ENCODE assay signal across 9 cellular contexts in the genomic region with DNA sequence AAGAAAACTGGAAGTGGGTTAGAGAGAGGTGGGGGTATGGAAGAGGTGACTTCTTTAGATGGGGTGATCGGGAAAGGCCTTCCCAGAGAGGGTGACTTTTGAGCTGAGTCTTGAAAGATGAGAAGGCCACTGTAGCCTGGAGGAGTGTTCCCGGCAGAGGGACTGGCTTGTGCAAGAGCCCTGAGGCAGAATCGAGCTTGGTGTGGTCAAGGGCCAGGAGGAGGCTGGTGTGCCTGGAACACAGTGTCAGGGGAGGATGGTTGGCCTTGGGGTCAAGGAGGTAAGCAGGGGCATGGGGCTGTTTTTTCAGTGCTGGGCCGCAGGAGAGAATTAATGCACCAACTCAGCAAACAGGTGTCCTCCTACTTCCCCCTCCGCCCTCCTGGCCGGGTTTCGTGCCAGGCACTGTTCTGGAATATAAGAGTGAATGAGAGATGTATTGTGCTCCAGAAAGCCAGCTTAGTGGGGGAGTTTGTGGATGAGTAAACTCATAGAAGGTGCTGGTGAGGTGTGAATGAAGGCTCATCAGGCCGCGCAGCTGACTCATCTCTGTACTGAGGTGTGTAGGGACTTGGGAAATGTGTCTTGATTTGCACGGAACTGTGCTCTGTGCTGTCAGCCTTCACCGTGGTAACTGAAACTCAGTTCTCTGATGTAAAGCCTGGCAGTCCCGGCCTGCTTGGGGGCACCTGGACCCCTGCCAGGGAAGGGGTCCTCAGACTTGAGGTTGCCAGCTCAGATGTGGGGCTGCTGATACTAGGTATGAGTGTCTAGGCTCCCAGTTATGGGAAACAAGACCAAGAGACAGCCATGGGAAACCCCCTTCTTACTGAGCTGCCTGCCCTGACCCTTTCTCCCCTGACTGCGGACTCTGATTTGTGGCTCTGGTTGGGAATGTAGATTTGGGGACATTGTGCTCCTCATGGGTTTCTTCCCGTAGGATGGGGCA. TPM values are rescaled to one million over a fixed set of nuclear protein-coding genes. Genes with fewer than 3 reads are reported as not detected.
A peak's percentile ranks its signal among the peaks of the same experiment; 100 is the strongest.
DNase-seq lines count a peak whose midpoint lies in the region; ATAC-seq and TF ChIP-seq lines count a peak whose summit lies in the region.
"Had no signal": no experiment of that assay in that cellular context is flagged by ENCODE, and none has a peak within 500 bp of the region (broad histone marks: within the 10 kb centered on the region; RNA-seq: fewer than 3 reads in every experiment).

No MANE protein-coding gene starts in this region.

- no peaks in the 10 kb centered on the region for H3K27me3 Mint-ChIP-seq in activated T-cell treated with anti-CD3 and anti-CD28 coated beads, Interleukin-2, amount 50 U/mL, for 4 hours (ENCODE audit: low read depth)
- H3K27me3 Mint-ChIP-seq: dendritic cell treated with granulocyte-macrophage colony-stimulating factor and Interleukin-4, amounts not matched to agents 40 ng/mL and 50 ng/mL, for 4 days had no signal

- no peak overlapping the region for H3K18ac ChIP-seq in mesendoderm (ENCODE audit: low read length)

- no peak overlapping the region for H3K9ac ChIP-seq in mesendoderm (ENCODE audit: low read length)

- peak overlapping the region; percentile 28 for H2BK5ac ChIP-seq in mesendoderm (ENCODE audit: low read length)

- intact Hi-C loops in right lobe of liver (cut with DNase I), result no loop called here

- H3K23ac ChIP-seq in mesendoderm (ENCODE audit: low read length), result peak overlapping the region; percentile 20

- H3K56ac ChIP-seq in mesendoderm (ENCODE audit: low read length), result peak overlapping the region; percentile 20

- H3K4me3 Mint-ChIP-seq in activated T-cell treated with anti-CD3 and anti-CD28 coated beads, Interleukin-2, amount 50 U/mL, for 4 hours, result peak overlapping the region; percentile 68
- H3K4me3 Mint-ChIP-seq: dendritic cell treated with granulocyte-macrophage colony-stimulating factor and Interleukin-4, amounts not matched to agents 40 ng/mL and 50 ng/mL, for 4 days had no signal

- no peak overlapping the region for H4K5ac ChIP-seq in mesendoderm (ENCODE audit: low read length)

- ATAC-seq in HG03571 (IDR thresholded peaks at IDR 0.05; ENCODE audit: unreplicated experiment) (peak; percentile 57), right lobe of liver (no peak)
- peak; percentile 68 to 77 for ATAC-seq in activated T-cell treated with anti-CD3 and anti-CD28 coated beads, Interleukin-2, amount 50 U/mL, for 4 hours

- H3K4me3 ChIP-seq in mesendoderm (ENCODE audit: low read length) (no peak overlapping the region), right lobe of liver (no peak overlapping the region)

- no peak overlapping the region for H2BK15ac ChIP-seq in mesendoderm (replicated peaks; ENCODE audit: low read depth)

- no peak overlapping the region for H2AK5ac ChIP-seq in mesendoderm (ENCODE audit: low read length)

- peak; percentile 86 for DNase-seq in stimulated activated naive CD4-positive, alpha-beta T cell treated with Interleukin-2 at 50 U/mL for 16 hours (lab: John Stamatoyannopoulos, UW)
- no peak for DNase-seq in stimulated activated naive CD4-positive, alpha-beta T cell (lab: John Stamatoyannopoulos, UW)
- peak; percentile 72 for DNase-seq in activated T-cell treated with anti-CD3 and anti-CD28 coated beads, Interleukin-2, amount 50 U/mL, for 4 hours
- DNase-seq in mesendoderm (no peak), right lobe of liver (no peak), NCI-H128 (lab: John Stamatoyannopoulos, UW; ENCODE audit: unreplicated experiment) (no peak), NCI-H146 treated with DMSO at 0.1 percent for 48 hours (lab: John Stamatoyannopoulos, UW; ENCODE audit: unreplicated experiment) (no peak)

- no peaks in the 10 kb centered on the region for H3K27me3 ChIP-seq in mesendoderm (ENCODE audit: insufficient read depth, low read length, poor library complexity)
- no peaks in the 10 kb centered on the region for H3K27me3 ChIP-seq in right lobe of liver

- H3K9me3 ChIP-seq in right lobe of liver, result no peaks in the 10 kb centered on the region

- peaks cover 38% of the 10 kb centered on the region for H3K79me1 ChIP-seq in mesendoderm (ENCODE audit: low read length)

- H3K36me3 ChIP-seq in mesendoderm (ENCODE audit: control insufficient read depth, insufficient read depth, low read length) (no peaks in the 10 kb centered on the region), right lobe of liver (no peaks in the 10 kb centered on the region)

- no CpG with 5 or more reads among the region's 14 CpGs for WGBS in mesendoderm (ENCODE audit: extremely low coverage, insufficient coverage, low lambda C conversion rate)
- WGBS in right lobe of liver (ENCODE audit: insufficient coverage, low coverage, low lambda C conversion rate, missing lambda C conversion rate), result 64% methylated on average over 8 of the region's 14 CpGs

- H3K4me1 ChIP-seq in mesendoderm (ENCODE audit: control insufficient read depth, low read depth, low read length) (peaks cover 16% of the 10 kb centered on the region), right lobe of liver (peaks cover 0 to 3% (median 0%) of the 10 kb centered on the region in 4 donors)

- peaks cover 74% of the 10 kb centered on the region for H3K79me2 ChIP-seq in mesendoderm (ENCODE audit: control insufficient read depth, insufficient read depth, low read length)

- TF ChIP-seq CTCF in right lobe of liver (IDR thresholded peaks at IDR 0.05), result no peak

- TF ChIP-seq POLR2A in right lobe of liver (IDR thresholded peaks at IDR 0.05), result no peak

- peaks cover 2% of the 10 kb centered on the region for H3K36me3 Mint-ChIP-seq in activated T-cell treated with anti-CD3 and anti-CD28 coated beads, Interleukin-2, amount 50 U/mL, for 4 hours (ENCODE audit: insufficient read depth)

- H3K4ac ChIP-seq in mesendoderm (ENCODE audit: low read depth, low read length), result no peak overlapping the region

- H3K4me1 Mint-ChIP-seq in activated T-cell treated with anti-CD3 and anti-CD28 coated beads, Interleukin-2, amount 50 U/mL, for 4 hours (ENCODE audit: low read depth), result peaks cover 87% of the 10 kb centered on the region

- H4K8ac ChIP-seq in mesendoderm (ENCODE audit: low read depth, low read length), result no peak overlapping the region

- H3K9me3 Mint-ChIP-seq in activated T-cell treated with anti-CD3 and anti-CD28 coated beads, Interleukin-2, amount 50 U/mL, for 4 hours, result no peaks in the 10 kb centered on the region
- H3K9me3 Mint-ChIP-seq: dendritic cell treated with granulocyte-macrophage colony-stimulating factor and Interleukin-4, amounts not matched to agents 40 ng/mL and 50 ng/mL, for 4 days had no signal

- no peak overlapping the region for H3K4me2 ChIP-seq in mesendoderm (ENCODE audit: low read length)

- no peak overlapping the region for H2BK120ac ChIP-seq in mesendoderm (ENCODE audit: low read depth, low read length)

- no peak overlapping the region for H3K27ac ChIP-seq in mesendoderm (ENCODE audit: low read depth, low read length)
- H3K27ac ChIP-seq in right lobe of liver, result no peak overlapping the region

RNA-seq across cellular contexts. Expression of gene KSR1, which starts 15.3 kb away (rescaled TPM):
- 10 to 100 TPM; 52.1 to 63.5 (median 56.8) TPM for total RNA-seq in activated T-cell treated with anti-CD3 and anti-CD28 coated beads, Interleukin-2, amount 50 U/mL, for 4 hours
- polyA plus RNA-seq in mesendoderm (2013, experiment 1 of 2), result 36.6 TPM
- 34.5 TPM for polyA plus RNA-seq in mesendoderm (2013, experiment 2 of 2)
- total RNA-seq in right lobe of liver, result 10 to 100 TPM in 1 of 6 experiments, 1 to 10 TPM in 5; 5.9 to 12.9 (median 8.7) TPM

Comparison
In these comparisons a context has a peak if more than half of its experiments do, and no peak if none do; other contexts are left out.
1. DNase-seq: peak in stimulated activated naive CD4-positive, alpha-beta T cell treated with Interleukin-2 at 50 U/mL for 16 hours (single experiment) and activated T-cell treated with anti-CD3 and anti-CD28 coated beads, Interleukin-2, amount 50 U/mL, for 4 hours (single experiment); none in stimulated activated naive CD4-positive, alpha-beta T cell (0 of 6), mesendoderm (single experiment), right lobe of liver (0 of 3), NCI-H128 (single experiment) and NCI-H146 treated with DMSO at 0.1 percent for 48 hours (single experiment).
2. ATAC-seq: peak in HG03571 (single experiment) and activated T-cell treated with anti-CD3 and anti-CD28 coated beads, Interleukin-2, amount 50 U/mL, for 4 hours (2 of 2); none in right lobe of liver (0 of 4).